20 cellular contexts compared by ENCODE assay signal in genomic region chr6:166422201-166422940, GRCh38.
"Had no signal": no experiment of that assay in that cellular context is flagged by ENCODE, and none has a peak within 500 bp of the region (broad histone marks: within the 10 kb centered on the region; RNA-seq: fewer than 3 reads in every experiment).

No MANE protein-coding gene starts in this region.

- DNase-seq: activated B cell treated with CpG ODN at 0.5 μM for 24 hours; activated CD4-positive, alpha-beta memory T cell treated with anti-CD3 and anti-CD28 coated beads for 36 hours; activated CD4-positive, alpha-beta T cell treated with anti-CD3 and anti-CD28 coated beads for 36 hours; adrenal gland; cortex of kidney; left lung; naive thymus-derived CD4-positive, alpha-beta T cell; stimulated activated CD4-positive, alpha-beta T cell treated with anti-CD3 and anti-CD28 coated beads, Interleukin-4, amount 100 ng/mL, for 4 hours; transverse colon; uterus had no signal

- H3K27ac Mint-ChIP-seq: activated B cell treated with CpG ODN at 0.5 μM for 24 hours; activated CD4-positive, alpha-beta memory T cell treated with anti-CD3 and anti-CD28 coated beads for 36 hours; activated CD4-positive, alpha-beta T cell treated with anti-CD3 and anti-CD28 coated beads for 36 hours; activated naive CD4-positive, alpha-beta T cell treated with anti-CD3 and anti-CD28 coated beads, Interleukin-2, amount 50 U/mL, for 72 hours; activated T-helper 1 cell treated with anti-CD3 and anti-CD28 coated beads, Interleukin-12 subunit alpha, Interleukin-12 subunit beta, Interleukin-2, Interleukin-4 antibody, amounts not matched to agents 30 ng/mL and 10 ng/mL and 1 ng/mL, durations not matched to agents 14 hours and 24 hours and 36 hours; stimulated activated naive CD8-positive, alpha-beta T cell treated with anti-CD3 and anti-CD28 coated beads, Interleukin-15, Interleukin-2, amounts not matched to agents 100 ng/mL and 50 ng/mL, for 24 hours; T-helper 1 cell treated with Interleukin-12 subunit alpha and Interleukin-12 subunit beta and Interleukin-4 antibody, amounts not matched to agents 30 μg/mL and 1 μg/mL, for 36 hours had no signal

- H3K27me3 Mint-ChIP-seq: activated B cell treated with CpG ODN at 0.5 μM for 24 hours; activated CD4-positive, alpha-beta memory T cell treated with anti-CD3 and anti-CD28 coated beads for 36 hours; activated CD4-positive, alpha-beta T cell treated with anti-CD3 and anti-CD28 coated beads for 36 hours; stimulated activated naive CD8-positive, alpha-beta T cell treated with anti-CD3 and anti-CD28 coated beads, Interleukin-15, Interleukin-2, amounts not matched to agents 100 ng/mL and 50 ng/mL, for 24 hours had no signal

- H3K27me3 ChIP-seq: adrenal gland, gastroesophageal sphincter, left lung, right atrium auricular region, suprapubic skin, transverse colon, uterus had no signal

- H3K36me3 Mint-ChIP-seq: activated CD4-positive, alpha-beta memory T cell treated with anti-CD3 and anti-CD28 coated beads for 36 hours had no signal

- H3K4me1 Mint-ChIP-seq: activated B cell treated with CpG ODN at 0.5 μM for 24 hours had no signal

- H3K36me3 ChIP-seq: prostate gland, transverse colon, uterus had no signal

- H3K4me3 ChIP-seq: adrenal gland, gastroesophageal sphincter, left lung, lung, prostate gland, right atrium auricular region, suprapubic skin, transverse colon, uterus had no signal

- H3K4me1 ChIP-seq: adrenal gland, gastroesophageal sphincter, left lung, prostate gland, right atrium auricular region, suprapubic skin, transverse colon, uterus had no signal

- H3K27ac ChIP-seq: adrenal gland, epithelial cell of prostate, gastroesophageal sphincter, left lung, prostate gland, right atrium auricular region, suprapubic skin, transverse colon, uterus had no signal

- H3K4me3 Mint-ChIP-seq: activated B cell treated with CpG ODN at 0.5 μM for 24 hours; activated CD4-positive, alpha-beta memory T cell treated with anti-CD3 and anti-CD28 coated beads for 36 hours; activated CD4-positive, alpha-beta T cell treated with anti-CD3 and anti-CD28 coated beads for 36 hours; activated T-helper 1 cell treated with anti-CD3 and anti-CD28 coated beads, Interleukin-12 subunit alpha, Interleukin-12 subunit beta, Interleukin-2, Interleukin-4 antibody, amounts not matched to agents 30 ng/mL and 10 ng/mL and 1 ng/mL, durations not matched to agents 14 hours and 24 hours and 36 hours; naive thymus-derived CD4-positive, alpha-beta T cell; stimulated activated naive CD8-positive, alpha-beta T cell treated with anti-CD3 and anti-CD28 coated beads, Interleukin-15, Interleukin-2, amounts not matched to agents 100 ng/mL and 50 ng/mL, for 24 hours; T-helper 1 cell treated with Interleukin-12 subunit alpha and Interleukin-12 subunit beta and Interleukin-4 antibody, amounts not matched to agents 30 μg/mL and 1 μg/mL, for 36 hours had no signal

- H3K9me3 ChIP-seq: adrenal gland, gastroesophageal sphincter, left lung, prostate gland, right atrium auricular region, suprapubic skin, transverse colon, uterus had no signal

- ATAC-seq: activated CD4-positive, alpha-beta T cell treated with anti-CD3 and anti-CD28 coated beads for 36 hours; activated naive CD4-positive, alpha-beta T cell treated with anti-CD3 and anti-CD28 coated beads, Interleukin-2, amount 50 U/mL, for 72 hours; gastroesophageal sphincter; left lung; naive thymus-derived CD4-positive, alpha-beta T cell had no signal

- H3K9me3 Mint-ChIP-seq: activated B cell treated with CpG ODN at 0.5 μM for 24 hours; activated CD4-positive, alpha-beta memory T cell treated with anti-CD3 and anti-CD28 coated beads for 36 hours; activated naive CD4-positive, alpha-beta T cell treated with anti-CD3 and anti-CD28 coated beads, Interleukin-2, amount 50 U/mL, for 72 hours; activated T-helper 1 cell treated with anti-CD3 and anti-CD28 coated beads, Interleukin-12 subunit alpha, Interleukin-12 subunit beta, Interleukin-2, Interleukin-4 antibody, amounts not matched to agents 30 ng/mL and 10 ng/mL and 1 ng/mL, durations not matched to agents 14 hours and 24 hours and 36 hours; stimulated activated naive CD8-positive, alpha-beta T cell treated with anti-CD3 and anti-CD28 coated beads, Interleukin-15, Interleukin-2, amounts not matched to agents 100 ng/mL and 50 ng/mL, for 24 hours; T-helper 1 cell treated with Interleukin-12 subunit alpha and Interleukin-12 subunit beta and Interleukin-4 antibody, amounts not matched to agents 30 μg/mL and 1 μg/mL, for 36 hours had no signal
